Comparison of ENCODE assay signal across 10 cellular contexts in the genomic region with DNA sequence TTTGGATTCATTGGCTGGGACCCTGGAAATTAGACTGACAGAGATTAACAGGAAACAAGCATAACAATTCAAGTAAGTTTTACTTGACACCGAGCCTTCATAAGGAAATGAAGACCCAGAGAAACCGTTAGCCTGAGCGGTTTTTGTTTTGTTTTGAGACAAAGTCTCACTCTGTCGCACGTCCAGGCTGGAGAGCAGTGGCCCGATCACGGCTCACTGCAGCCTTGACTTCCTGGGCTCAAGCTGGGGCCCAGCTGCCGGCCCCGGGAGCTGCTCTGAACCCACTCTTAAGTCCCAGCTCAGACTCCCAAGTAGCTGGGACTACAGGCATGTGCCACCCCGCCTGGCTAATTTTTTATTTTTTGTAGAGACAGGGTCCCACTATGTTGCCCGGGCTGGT.
DNase-seq lines count a peak whose midpoint lies in the region; ATAC-seq, FAIRE-seq and TF ChIP-seq lines count a peak whose summit lies in the region.
"Had no signal": no experiment of that assay in that cellular context is flagged by ENCODE, and none has a peak within 500 bp of the region (broad histone marks: within the 10 kb centered on the region; RNA-seq: fewer than 3 reads in every experiment).

No MANE protein-coding gene starts in this region.

- no peaks in the 10 kb centered on the region for H3K27me3 ChIP-seq in lower lobe of right lung (ENCODE audit: low read depth)

- H3K4me3 Mint-ChIP-seq in CD14-positive monocyte (peak overlapping the region; percentile 56 to 72), T-helper 17 cell (peak overlapping the region; percentile 96)

- H3K27me3 Mint-ChIP-seq in CD14-positive monocyte (ENCODE audit: low read depth in 3 of 3) = no peaks in the 10 kb centered on the region
- H3K27me3 Mint-ChIP-seq in T-helper 17 cell = no peaks in the 10 kb centered on the region

- H3K36me3 ChIP-seq in lower lobe of right lung = no peaks in the 10 kb centered on the region

- no peak for TF ChIP-seq CTCF in CD14-positive monocyte (IDR thresholded peaks at IDR 0.05)
- no peak for TF ChIP-seq CTCF in lower lobe of right lung (IDR thresholded peaks at IDR 0.05)

- no peak for FAIRE-seq in RCC 7860 (lab: Jason Lieb, UNC)
- FAIRE-seq: G401.6 had no signal

- ATAC-seq in GM21381 (IDR thresholded peaks at IDR 0.05; ENCODE audit: unreplicated experiment) (peak; percentile 31), T-helper 17 cell (peak; percentile 10), lower lobe of right lung (no peak), GM19467 (IDR thresholded peaks at IDR 0.05; ENCODE audit: unreplicated experiment) (no peak)

- peak overlapping the region; percentile 46 to 99 (median 95) for H3K27ac Mint-ChIP-seq in CD14-positive monocyte
- peak overlapping the region; percentile 99 for H3K27ac Mint-ChIP-seq in T-helper 17 cell

- peak overlapping the region; percentile 63 for H3K27ac ChIP-seq in lower lobe of right lung

- H3K4me1 ChIP-seq in lower lobe of right lung = peaks cover 91% of the 10 kb centered on the region

- intact Hi-C loops in CD14-positive monocyte (cut with micrococcal nuclease) (loop anchor here in 1 of 2 donors (5.0 kb wide), 1 partner anchor 35 kb away; no protein-coding TSS in a partner anchor), lower lobe of right lung (cut with DNase I) (no loop called here)

- H3K4me1 Mint-ChIP-seq in CD14-positive monocyte (peaks cover 92% of the 10 kb centered on the region), T-helper 17 cell (peaks cover 67% of the 10 kb centered on the region)

- no peaks in the 10 kb centered on the region for H3K9me3 ChIP-seq in T-helper 17 cell (ENCODE audit: control insufficient read depth, low read length, poor library complexity, severe bottlenecking)
- no peaks in the 10 kb centered on the region for H3K9me3 ChIP-seq in lower lobe of right lung

- H3K36me3 Mint-ChIP-seq in CD14-positive monocyte (peaks cover 32 to 46% of the 10 kb centered on the region in 2 donors), T-helper 17 cell (ENCODE audit: low read depth) (peaks cover 3% of the 10 kb centered on the region)

- no peak overlapping the region for H3K4me3 ChIP-seq in lower lobe of right lung

- DNase-seq in CD14-positive monocyte (ENCODE audit: low spot score) (no peak), T-helper 17 cell (no peak), lower lobe of right lung (no peak), NCI-H2029 treated with DMSO at 0.1 percent for 48 hours (lab: John Stamatoyannopoulos, UW) (no peak), activated gamma-delta T cell treated with Interleukin-2 at 50 U/mL for 16 hours (no peak), RCC 7860 (ENCODE audit: low spot score) (no peak)
- DNase-seq: IMR-90 had no signal

- H3K9me3 Mint-ChIP-seq in CD14-positive monocyte = no peaks in the 10 kb centered on the region

Comparison
In these comparisons a context has a peak if more than half of its experiments do, and no peak if none do; other contexts are left out.
1. ATAC-seq: peak in GM21381 (single experiment) and T-helper 17 cell (single experiment); none in lower lobe of right lung (0 of 2) and GM19467 (single experiment).